ENCODE assay signal across 1 cellular context in the genomic region with DNA sequence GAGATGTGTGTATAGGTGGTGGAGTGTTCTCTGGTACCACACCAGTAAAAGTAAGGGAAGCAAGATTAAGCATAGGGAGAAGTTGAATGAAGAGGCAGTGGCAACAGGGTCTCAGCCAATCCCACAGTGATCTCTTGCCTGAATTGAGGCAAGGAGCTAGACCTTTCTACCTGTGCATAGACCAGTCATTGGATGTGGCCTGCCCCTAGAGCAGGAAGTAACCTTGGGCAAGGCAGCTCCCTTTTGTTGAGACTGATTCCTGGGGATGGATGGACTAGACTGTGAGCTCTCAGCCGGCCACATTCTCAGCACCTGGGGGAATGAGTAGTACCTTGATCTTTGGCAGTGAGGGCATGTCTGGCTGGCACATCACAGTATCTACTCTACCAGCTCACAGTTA.
A peak's percentile ranks its signal among the peaks of the same experiment; 100 is the strongest.
TF ChIP-seq lines count a peak whose summit lies in the region.

No MANE protein-coding gene starts in this region.

TF ChIP-seq in H1, 55 proteins besides CTCF, POLR2A, EP300 and RAD21:
- TF ChIP-seq MAFK (IDR thresholded peaks at IDR 0.05; ENCODE audit: low read depth, low read length) (no peak), POLR2AphosphoS5 (IDR thresholded peaks at IDR 0.05; ENCODE audit: low read depth, low read length) (peak; percentile 28; the same call in 1 of the 2 replicates)
